ENCODE assay signal across 16 cellular contexts in genomic region chr12:109020136-109020535, GRCh38. TPM values are rescaled to one million over a fixed set of nuclear protein-coding genes. Genes with fewer than 3 reads are reported as not detected.
A peak's percentile ranks its signal among the peaks of the same experiment; 100 is the strongest.
DNase-seq lines count a peak whose midpoint lies in the region; ATAC-seq and TF ChIP-seq lines count a peak whose summit lies in the region.
"Had no signal": no experiment of that assay in that cellular context is flagged by ENCODE, and none has a peak within 500 bp of the region (broad histone marks: within the 10 kb centered on the region; RNA-seq: fewer than 3 reads in every experiment).

No MANE protein-coding gene starts in this region.

- H3K9me3 ChIP-seq in neural cell (ENCODE audit: low read length), result no peaks in the 10 kb centered on the region
- H3K9me3 ChIP-seq: right atrium auricular region, thyroid gland had no signal

- peak overlapping the region; percentile 13 for H3K27ac ChIP-seq in angular gyrus (ENCODE audit: low read depth, low read length)
- H3K27ac ChIP-seq in neural cell (ENCODE audit: low read length), result peak overlapping the region; percentile 91
- H3K27ac ChIP-seq: coronary artery, PC-9, right atrium auricular region, thyroid gland had no signal

- no peaks in the 10 kb centered on the region for H4K20me1 ChIP-seq in neural cell (ENCODE audit: insufficient read depth)

- H2AFZ ChIP-seq in neural cell (ENCODE audit: low read depth, low read length), result peak overlapping the region; percentile 88
- H2AFZ ChIP-seq: PC-9 had no signal

- DNase-seq in DMS153 (lab: John Stamatoyannopoulos, UW), result peak; percentile 5
- no peak for DNase-seq in DMS153 treated with DMSO at 0.1 percent for 48 hours (lab: John Stamatoyannopoulos, UW; ENCODE audit: unreplicated experiment)
- peak; percentile 38 for DNase-seq in NCI-H146 treated with DMSO at 0.1 percent for 48 hours (lab: John Stamatoyannopoulos, UW; ENCODE audit: unreplicated experiment)
- no peak for DNase-seq in GM19238 (ENCODE audit: insufficient read length, low spot score)
- DNase-seq: activated CD4-positive, CD25-positive, alpha-beta regulatory T cell; GOT3 had no signal

- peak overlapping the region; percentile 93 for H3K9ac ChIP-seq in neural cell (ENCODE audit: low read length)

- ATAC-seq in HG03280 (IDR thresholded peaks at IDR 0.05; ENCODE audit: unreplicated experiment) (no peak), GM21515 (IDR thresholded peaks at IDR 0.05; ENCODE audit: unreplicated experiment) (no peak)

- H3K4me2 ChIP-seq in neural cell (ENCODE audit: low read length), result peak overlapping the region; percentile 93

- TF ChIP-seq RAD21 in neural cell (conservative IDR thresholded peaks at IDR 0.05), result no peak

- no peak for TF ChIP-seq CTCF in neural cell (IDR thresholded peaks at IDR 0.05; ENCODE audit: poor library complexity, severe bottlenecking)

- no peaks in the 10 kb centered on the region for H3F3A ChIP-seq in neural cell (ENCODE audit: insufficient read depth, low read length, poor library complexity, severe bottlenecking)

- H3K36me3 ChIP-seq in neural cell (ENCODE audit: insufficient read depth, low read length), result no peaks in the 10 kb centered on the region
- H3K36me3 ChIP-seq: right atrium auricular region, thyroid gland had no signal

- H3K79me2 ChIP-seq in neural cell (replicated peaks; ENCODE audit: insufficient read depth, low read length), result peaks cover 33% of the 10 kb centered on the region

- H3K27me3 ChIP-seq in neural cell (ENCODE audit: insufficient read depth, low read depth, low read length), result no peaks in the 10 kb centered on the region
- H3K27me3 ChIP-seq: right atrium auricular region, thyroid gland had no signal

- H3K9me2 ChIP-seq in neural cell (ENCODE audit: insufficient read depth, low read length), result no peaks in the 10 kb centered on the region

- H3K4me3 ChIP-seq in neural cell (ENCODE audit: low read length), result peak overlapping the region; percentile 72
- H3K4me3 ChIP-seq: PC-9, right atrium auricular region, thyroid gland had no signal

- TF ChIP-seq EP300 in neural cell (conservative IDR thresholded peaks at IDR 0.05; ENCODE audit: poor library complexity, severe bottlenecking), result no peak

TF ChIP-seq in neural cell, 6 proteins besides CTCF, POLR2A, EP300 and RAD21:
- TF ChIP-seq TAF1 (IDR thresholded peaks at IDR 0.05; ENCODE audit: low read depth), result no peak
- no peak for TF ChIP-seq EZH2 (IDR thresholded peaks at IDR 0.05; ENCODE audit: borderline replicate concordance, insufficient read depth, low read length, poor library complexity, severe bottlenecking)
- no peak for TF ChIP-seq POLR2AphosphoS5 (IDR thresholded peaks at IDR 0.05)
- no peak for TF ChIP-seq REST (IDR thresholded peaks at IDR 0.05; ENCODE audit: borderline replicate concordance)
- no peak for TF ChIP-seq SMC3 (conservative IDR thresholded peaks at IDR 0.05; ENCODE audit: poor library complexity)
- TF ChIP-seq MXI1 (conservative IDR thresholded peaks at IDR 0.05; ENCODE audit: poor library complexity, severe bottlenecking), result no peak

RNA-seq across cellular contexts. Expression of gene SVOP, which starts 0.7 kb away (rescaled TPM):
- 41.3 and 47.4 TPM in 2 replicates for polyA plus RNA-seq in neural cell
- polyA minus RNA-seq in neural cell, result 64.5 and 73.5 TPM in 2 replicates
- polyA plus RNA-seq: BJ, IMR-90 had no signal

RNA-seq across cellular contexts. Expression of gene USP30, which starts 32.2 kb away (rescaled TPM):
- polyA plus RNA-seq in neural cell, result 37.2 and 40.6 TPM in 2 replicates
- polyA minus RNA-seq in neural cell, result 38.9 and 39.0 TPM in 2 replicates

Comparison
In these comparisons a context has a peak if more than half of its experiments do, and no peak if none do; other contexts are left out.
1. DNase-seq: peak in DMS153 (single experiment) and NCI-H146 treated with DMSO at 0.1 percent for 48 hours (single experiment); none in DMS153 treated with DMSO at 0.1 percent for 48 hours (single experiment) and GM19238 (single experiment).